ENCODE assay signal across 9 cellular contexts in the genomic region with DNA sequence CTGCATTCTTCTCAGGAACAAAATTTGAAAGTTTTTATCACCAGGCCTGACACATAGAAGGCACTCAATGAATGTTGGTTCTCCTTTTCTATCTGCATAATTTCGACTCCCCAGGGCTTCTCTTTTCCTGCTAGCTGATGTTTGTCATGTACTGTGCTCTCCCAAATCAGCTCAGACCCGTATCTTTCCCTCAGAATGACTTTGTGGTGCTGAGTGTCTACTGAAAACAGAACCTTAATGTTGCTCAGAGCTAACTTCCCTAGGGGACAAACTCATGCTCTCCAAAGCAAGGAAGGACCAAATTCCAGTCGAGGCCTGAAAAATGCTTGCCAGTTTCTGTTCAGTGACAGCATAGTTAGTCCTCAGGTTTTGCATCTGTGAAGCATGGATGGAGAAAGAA. TPM values are rescaled to one million over a fixed set of nuclear protein-coding genes. Genes with fewer than 3 reads are reported as not detected.
DNase-seq lines count a peak whose midpoint lies in the region; ATAC-seq and TF ChIP-seq lines count a peak whose summit lies in the region.
"Had no signal": no experiment of that assay in that cellular context is flagged by ENCODE, and none has a peak within 500 bp of the region (broad histone marks: within the 10 kb centered on the region; RNA-seq: fewer than 3 reads in every experiment).

No MANE protein-coding gene starts in this region.

- no peak for ATAC-seq in naive thymus-derived CD8-positive, alpha-beta T cell

- peak overlapping the region; percentile 97 to 99 (median 98) for H3K27ac Mint-ChIP-seq in CD4-positive, alpha-beta memory T cell
- peak overlapping the region; percentile 2 for H3K27ac Mint-ChIP-seq in chondrocyte (ENCODE audit: unreplicated experiment)
- H3K27ac Mint-ChIP-seq in naive thymus-derived CD8-positive, alpha-beta T cell = peak overlapping the region; percentile 95 to 100 (median 99)

- intact Hi-C loops in CD4-positive, alpha-beta memory T cell (cut with micrococcal nuclease) = loop anchor here (10.0 kb wide), 1 partner anchor 565 kb away; no protein-coding TSS in a partner anchor

- in situ Hi-C loops in HAP-1 (cut with MboI; ENCODE audit: low sequenced_read_pairs) = no loop called here

- peaks cover 29 to 87% (median 47%) of the 10 kb centered on the region in 4 donors for H3K4me1 Mint-ChIP-seq in CD4-positive, alpha-beta memory T cell
- peaks cover 39% of the 10 kb centered on the region for H3K4me1 Mint-ChIP-seq in chondrocyte (ENCODE audit: low read depth)
- peaks cover 29 to 83% (median 66%) of the 10 kb centered on the region in 4 donors for H3K4me1 Mint-ChIP-seq in naive thymus-derived CD8-positive, alpha-beta T cell

- no peaks in the 10 kb centered on the region for H4K20me1 ChIP-seq in MM.1S (ENCODE audit: insufficient read depth, low read length)

- peaks cover 94% of the 10 kb centered on the region for H3K79me2 ChIP-seq in MM.1S (ENCODE audit: low read length)

- CTCF ChIA-PET in CD4-positive, alpha-beta memory T cell (lab: Charles Lee; ENCODE audit: partially characterized antibody) = interaction anchor here (1.3 to 1.9 kb wide), 6 partner anchors 9 to 188 kb away, joined by 4 to 11 read pairs (median 6); a partner anchor contains a TSS

- POLR2A ChIA-PET in CD4-positive, alpha-beta memory T cell (lab: Charles Lee; ENCODE audit: partially characterized antibody) = interaction anchor here (1.0 to 11.8 kb wide), 14 partner anchors 8 to 594 kb away, joined by 3 to 224 read pairs (median 9); a partner anchor contains a TSS
- POLR2A ChIA-PET in naive thymus-derived CD8-positive, alpha-beta T cell (lab: Charles Lee) = interaction anchor here (0.8 to 7.8 kb wide), 12 partner anchors 8 to 189 kb away, joined by 3 to 86 read pairs (median 8); a partner anchor contains a TSS

- TF ChIP-seq CTCF in MM.1S (IDR thresholded peaks at IDR 0.05; ENCODE audit: low read length) (no peak), chondrocyte (IDR thresholded peaks at IDR 0.05) (no peak)

- peaks cover 0 to 2% (median 0%) of the 10 kb centered on the region in 8 donors for H3K9me3 Mint-ChIP-seq in CD4-positive, alpha-beta memory T cell
- H3K9me3 Mint-ChIP-seq in chondrocyte (ENCODE audit: low read depth) = no peaks in the 10 kb centered on the region
- H3K9me3 Mint-ChIP-seq in naive thymus-derived CD8-positive, alpha-beta T cell = peaks cover 0 to 12% (median 0%) of the 10 kb centered on the region in 9 donors

- H3K4me2 ChIP-seq in MM.1S (ENCODE audit: low read depth, low read length) = peak overlapping the region; percentile 95

- peak overlapping the region; percentile 92 for H3K27ac ChIP-seq in CD4-positive, alpha-beta memory T cell (ENCODE audit: low read depth, low read length)
- H3K27ac ChIP-seq in MM.1S (ENCODE audit: low read length) = peak overlapping the region; percentile 90

- no peak overlapping the region for H2AFZ ChIP-seq in MM.1S (ENCODE audit: low read length)

- H3K9me2 ChIP-seq in MM.1S (replicated peaks; ENCODE audit: insufficient read depth, low read length) = no peaks in the 10 kb centered on the region

- H3K27me3 ChIP-seq in CD4-positive, alpha-beta memory T cell (ENCODE audit: insufficient read depth, low read length) = no peaks in the 10 kb centered on the region
- H3K27me3 ChIP-seq in MM.1S (replicated peaks; ENCODE audit: insufficient read depth, low read length) (no peaks in the 10 kb centered on the region), HAP-1 (ENCODE audit: low read depth) (peaks cover 22% of the 10 kb centered on the region)

- H3K4me1 ChIP-seq in CD4-positive, alpha-beta memory T cell (ENCODE audit: insufficient read depth, low read length) = peaks cover 63% of the 10 kb centered on the region
- H3K4me1 ChIP-seq in MM.1S (ENCODE audit: low read length) = peaks cover 49% of the 10 kb centered on the region
- H3K4me1 ChIP-seq in HAP-1 = no peaks in the 10 kb centered on the region

- H3K9me3 ChIP-seq in CD4-positive, alpha-beta memory T cell (ENCODE audit: control insufficient read depth in 1 of 2, low read length in 2 of 2) = no peaks in the 10 kb centered on the region
- no peaks in the 10 kb centered on the region for H3K9me3 ChIP-seq in MM.1S (replicated peaks; ENCODE audit: insufficient read depth, low read length)
- H3K9me3 ChIP-seq in HAP-1 = no peaks in the 10 kb centered on the region

- H3K27me3 Mint-ChIP-seq in CD4-positive, alpha-beta memory T cell = no peaks in the 10 kb centered on the region
- H3K27me3 Mint-ChIP-seq in chondrocyte (ENCODE audit: low read depth) = no peaks in the 10 kb centered on the region
- no peaks in the 10 kb centered on the region for H3K27me3 Mint-ChIP-seq in naive thymus-derived CD8-positive, alpha-beta T cell

- peak overlapping the region; percentile 77 to 90 for H3K4me3 ChIP-seq in CD4-positive, alpha-beta memory T cell (ENCODE audit: low read length in 2 of 2)
- peak overlapping the region; percentile 75 for H3K4me3 ChIP-seq in MM.1S (ENCODE audit: low read length)
- H3K4me3 ChIP-seq in HAP-1 = no peak overlapping the region

- peak overlapping the region; percentile 96 to 100 (median 99) for H3K4me3 Mint-ChIP-seq in CD4-positive, alpha-beta memory T cell
- H3K4me3 Mint-ChIP-seq in chondrocyte (ENCODE audit: unreplicated experiment) = no peak overlapping the region
- H3K4me3 Mint-ChIP-seq in naive thymus-derived CD8-positive, alpha-beta T cell = peak overlapping the region; percentile 95 to 100 (median 99)

- H3F3A ChIP-seq in MM.1S (ENCODE audit: insufficient read depth, low read length) = peaks cover 82% of the 10 kb centered on the region

- peak overlapping the region; percentile 88 for H3K9ac ChIP-seq in MM.1S (ENCODE audit: low read length)

- H3K36me3 ChIP-seq in CD4-positive, alpha-beta memory T cell (ENCODE audit: insufficient read depth, low read length) = peaks cover 4% of the 10 kb centered on the region
- H3K36me3 ChIP-seq in MM.1S (replicated peaks; ENCODE audit: insufficient read depth, low read length) (no peaks in the 10 kb centered on the region; the same call in 1 of the 2 replicates), HAP-1 (replicated peaks) (no peaks in the 10 kb centered on the region)

- peaks cover 41 to 58% of the 10 kb centered on the region in 2 donors for H3K36me3 Mint-ChIP-seq in CD4-positive, alpha-beta memory T cell
- H3K36me3 Mint-ChIP-seq in chondrocyte (ENCODE audit: low read depth) = no peaks in the 10 kb centered on the region
- H3K36me3 Mint-ChIP-seq in naive thymus-derived CD8-positive, alpha-beta T cell = peaks cover 18 to 54% (median 40%) of the 10 kb centered on the region in 3 donors

- DNase-seq in CD4-positive, alpha-beta memory T cell = no peak
- DNase-seq in MM.1S (no peak), chondrocyte (ENCODE audit: low spot score) (no peak), NCI-H2081 (lab: John Stamatoyannopoulos, UW) (no peak), 8988T (no peak), HAP-1 (ENCODE audit: low spot score in 2 of 2) (no peak), cerebellar nuclear complex (lab: John Stamatoyannopoulos, UW) (no peak)
- no peak for DNase-seq in naive thymus-derived CD8-positive, alpha-beta T cell
- DNase-seq: DMS53 had no signal

RNA-seq across cellular contexts. Expression of a gene that starts 1.9 kb away (rescaled TPM):
- 100 to 1,000 TPM; 717 to 768 TPM for total RNA-seq in CD4-positive, alpha-beta memory T cell
- polyA plus RNA-seq in CD4-positive, alpha-beta memory T cell = 1,000 to 10,000 TPM; 2,962 to 4,406 TPM
- total RNA-seq in chondrocyte = 5.2 to 9.1 TPM (median 6.1 TPM) in 3 replicates
- 100 to 1,000 TPM; 937 to 948 TPM for total RNA-seq in naive thymus-derived CD8-positive, alpha-beta T cell
- 1,000 to 10,000 TPM; 3,195 to 3,446 (median 3,407) TPM for polyA plus RNA-seq in naive thymus-derived CD8-positive, alpha-beta T cell

RNA-seq across cellular contexts. Expression of a gene that starts 13.4 kb away (rescaled TPM):
- total RNA-seq in CD4-positive, alpha-beta memory T cell = not detected
- not detected for polyA plus RNA-seq in CD4-positive, alpha-beta memory T cell
- not detected in 3 replicates for total RNA-seq in chondrocyte
- not detected for total RNA-seq in naive thymus-derived CD8-positive, alpha-beta T cell
- polyA plus RNA-seq in naive thymus-derived CD8-positive, alpha-beta T cell = not detected

RNA-seq across cellular contexts. Expression of a gene that starts 21.1 kb away (rescaled TPM):
- 10 to 100 TPM in 1 of 2 experiments, 1 to 10 TPM in 1; 9.3 to 11.5 TPM for total RNA-seq in CD4-positive, alpha-beta memory T cell
- 1 to 10 TPM; 3.4 to 4.5 TPM for polyA plus RNA-seq in CD4-positive, alpha-beta memory T cell
- total RNA-seq in chondrocyte = 0.73 to 0.87 TPM (median 0.77 TPM) in 3 replicates
- total RNA-seq in naive thymus-derived CD8-positive, alpha-beta T cell = 10 to 100 TPM; 23.9 to 25.8 TPM
- polyA plus RNA-seq in naive thymus-derived CD8-positive, alpha-beta T cell = 1 to 10 TPM; 3.2 to 4.4 (median 3.9) TPM

Comparison
In these comparisons a context has a peak if more than half of its experiments do, and no peak if none do; other contexts are left out.
1. H3K27ac Mint-ChIP-seq: peak in every context shown above with its lines; median percentile 99 in naive thymus-derived CD8-positive, alpha-beta T cell; 98 in CD4-positive, alpha-beta memory T cell; 2 in chondrocyte.
2. RNA of a gene that starts 1.9 kb away (total RNA-seq): 937 to 948 TPM in naive thymus-derived CD8-positive, alpha-beta T cell and 717 to 768 TPM in CD4-positive, alpha-beta memory T cell; 5.2 to 9.1 TPM in chondrocyte; every median in the first group is over 10 times any median in the second.